28 cellular contexts compared by ENCODE assay signal in the genomic region with DNA sequence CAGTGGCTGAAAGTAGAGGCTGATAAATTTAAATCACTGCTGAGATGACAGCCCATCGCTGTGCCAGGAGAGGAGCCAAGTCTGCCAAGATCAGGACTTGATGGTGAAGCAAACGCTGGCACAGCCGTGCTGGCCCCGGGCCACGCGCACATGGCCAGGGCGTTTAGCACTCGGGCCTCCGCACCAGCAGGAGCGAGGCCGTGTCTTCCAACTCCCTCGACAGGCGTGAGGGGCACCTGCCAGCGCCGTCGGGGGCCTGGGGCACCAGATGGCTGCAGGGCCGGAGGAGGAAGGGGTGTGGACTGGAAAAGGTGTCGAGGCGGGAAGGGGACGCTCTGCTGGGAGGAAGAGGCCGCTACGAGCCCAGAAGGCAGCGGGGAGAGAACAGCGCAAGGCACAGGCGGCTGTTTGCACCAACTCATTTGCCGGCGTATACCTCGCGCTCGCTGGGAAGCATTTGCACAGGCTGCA. TPM values are rescaled to one million over a fixed set of nuclear protein-coding genes. Genes with fewer than 3 reads are reported as not detected.
DNase-seq lines count a peak whose midpoint lies in the region; ATAC-seq, FAIRE-seq and TF ChIP-seq lines count a peak whose summit lies in the region.
"Had no signal": no experiment of that assay in that cellular context is flagged by ENCODE, and none has a peak within 500 bp of the region (broad histone marks: within the 10 kb centered on the region; RNA-seq: fewer than 3 reads in every experiment).

No MANE protein-coding gene starts in this region.

- H3K36me3 ChIP-seq in IMR-90 (ENCODE audit: control insufficient read depth, insufficient read depth, low read length) (no peaks in the 10 kb centered on the region), RWPE2 (ENCODE audit: low read depth) (no peaks in the 10 kb centered on the region), mesendoderm (ENCODE audit: control insufficient read depth, insufficient read depth, low read length) (no peaks in the 10 kb centered on the region), kidney (ENCODE audit: control insufficient read depth in 1 of 2, insufficient read depth in 2 of 2, low read length in 2 of 2) (no peaks in the 10 kb centered on the region), MM.1S (replicated peaks; ENCODE audit: insufficient read depth, low read length) (no peaks in the 10 kb centered on the region)
- H3K36me3 ChIP-seq: ascending aorta, Peyer's patch, SJSA1 had no signal

- H3K4me1 Mint-ChIP-seq in Calu3 (ENCODE audit: low read depth, unreplicated experiment): no peaks in the 10 kb centered on the region
- H3K4me1 Mint-ChIP-seq: activated naive CD4-positive, alpha-beta T cell treated with anti-CD3 and anti-CD28 coated beads, Interleukin-2, amount 50 U/mL, for 24 hours; CD4-positive, CD25-positive, alpha-beta regulatory T cell; immature natural killer cell; stimulated activated effector memory CD8-positive, alpha-beta T cell treated with anti-CD3 and anti-CD28 coated beads, Interleukin-12 subunit alpha, Interleukin-12 subunit beta, amount 100 ng/mL, for 72 hours had no signal

- H3K4me1 ChIP-seq in IMR-90 (ENCODE audit: control insufficient read depth, insufficient read depth, low read length) (no peaks in the 10 kb centered on the region), RWPE2 (ENCODE audit: insufficient read depth, poor library complexity, severe bottlenecking) (no peaks in the 10 kb centered on the region), mesendoderm (ENCODE audit: control insufficient read depth, low read depth, low read length) (peaks cover 10% of the 10 kb centered on the region), kidney (ENCODE audit: control insufficient read depth in 1 of 2, insufficient read depth in 1 of 2, low read depth in 1 of 2, low read length in 2 of 2) (no peaks in the 10 kb centered on the region), MM.1S (ENCODE audit: low read length) (no peaks in the 10 kb centered on the region)
- H3K4me1 ChIP-seq: ascending aorta, Peyer's patch, SJSA1 had no signal

- H3K56ac ChIP-seq in IMR-90 (ENCODE audit: extremely low read depth, insufficient read depth, low read length) (no peak overlapping the region), mesendoderm (ENCODE audit: low read length) (peak overlapping the region; percentile 38)

- H3K14ac ChIP-seq in IMR-90 (replicated peaks; ENCODE audit: low read depth, low read length): no peak overlapping the region

- H3K9me2 ChIP-seq in MM.1S (replicated peaks; ENCODE audit: insufficient read depth, low read length): no peaks in the 10 kb centered on the region

- H3F3A ChIP-seq in MM.1S (ENCODE audit: insufficient read depth, low read length): no peaks in the 10 kb centered on the region

- no peaks in the 10 kb centered on the region for H3K9me1 ChIP-seq in IMR-90 (ENCODE audit: insufficient read depth, low read length)

- H2BK5ac ChIP-seq in IMR-90 (ENCODE audit: low read depth, low read length, poor library complexity, severe bottlenecking) (no peak overlapping the region), mesendoderm (ENCODE audit: low read length) (peak overlapping the region; percentile 62)

- no peak overlapping the region for H3K4me3 ChIP-seq in IMR-90 (ENCODE audit: insufficient read depth, low read depth, low read length)
- H3K4me3 ChIP-seq in RWPE2 (ENCODE audit: severe bottlenecking): no peak overlapping the region
- H3K4me3 ChIP-seq in mesendoderm (ENCODE audit: low read length): no peak overlapping the region
- H3K4me3 ChIP-seq in kidney (ENCODE audit: low read length in 2 of 2): no peak overlapping the region
- H3K4me3 ChIP-seq in MM.1S (ENCODE audit: low read length): no peak overlapping the region
- H3K4me3 ChIP-seq: ascending aorta, hepatocyte, Peyer's patch, SJSA1 had no signal

- no peak overlapping the region for H2AK9ac ChIP-seq in IMR-90 (replicated peaks; ENCODE audit: low read depth, low read length, poor library complexity)

- H3K4me2 ChIP-seq in IMR-90 (ENCODE audit: low read depth, low read length): no peak overlapping the region
- H3K4me2 ChIP-seq in mesendoderm (ENCODE audit: low read length): no peak overlapping the region
- H3K4me2 ChIP-seq in MM.1S (ENCODE audit: low read depth, low read length): no peak overlapping the region
- H3K4me2 ChIP-seq: hepatocyte had no signal

- H3K23ac ChIP-seq in IMR-90 (ENCODE audit: low read depth, low read length) (no peak overlapping the region), mesendoderm (ENCODE audit: low read length) (peak overlapping the region; percentile 73)

- TF ChIP-seq CTCF in IMR-90 (conservative IDR thresholded peaks at IDR 0.05; ENCODE audit: low read depth, low read length) (no peak), RWPE2 (IDR thresholded peaks at IDR 0.05; ENCODE audit: poor library complexity, severe bottlenecking) (no peak), Calu3 (IDR thresholded peaks at IDR 0.05; ENCODE audit: unreplicated experiment) (no peak), kidney (IDR thresholded peaks at IDR 0.05; ENCODE audit: borderline replicate concordance, extremely low read depth, insufficient read depth) (no peak), MM.1S (IDR thresholded peaks at IDR 0.05; ENCODE audit: low read length) (no peak)

- 43% methylated on average over 5 of the region's 30 CpGs; no CpG with 5 or more reads in 1 of the 2 experiments for WGBS in IMR-90 (ENCODE audit: extremely low coverage in 2 of 2, insufficient read length in 1 of 2), 2 experiments
- no CpG with 5 or more reads among the region's 30 CpGs for WGBS in mesendoderm (ENCODE audit: extremely low coverage, insufficient coverage, low lambda C conversion rate)

- peaks cover 25% of the 10 kb centered on the region for H3K27me3 Mint-ChIP-seq in Calu3 (ENCODE audit: unreplicated experiment)

- dilution Hi-C loops in IMR-90 (cut with HindIII; ENCODE audit: low sequenced_read_pairs, unreplicated experiment): no loop called here

- TF ChIP-seq POLR2A in IMR-90 (IDR thresholded peaks at IDR 0.05; ENCODE audit: low read depth, low read length): no peak

- ATAC-seq in IMR-90 (ENCODE audit: low read depth) (no peak), RWPE2 (ENCODE audit: low read depth) (peak; percentile 19; the same call in 1 of the 3 replicates), GM21360 (IDR thresholded peaks at IDR 0.05; ENCODE audit: unreplicated experiment) (no peak)
- ATAC-seq: left ventricle myocardium superior; natural killer cell treated with Interleukin-12 subunit alpha and Interleukin-12 subunit beta and Interleukin-15 and Interleukin-18, amount 100 ng/mL, for 72 hours; stimulated activated effector memory CD8-positive, alpha-beta T cell treated with anti-CD3 and anti-CD28 coated beads, Interleukin-12 subunit alpha, Interleukin-12 subunit beta, amount 100 ng/mL, for 72 hours had no signal

- no peak for FAIRE-seq in kidney (lab: Jason Lieb, UNC)
- FAIRE-seq: GM19239 had no signal

- no peak overlapping the region for H4K91ac ChIP-seq in IMR-90 (ENCODE audit: insufficient read depth, low read depth, low read length)

- BruUV-seq in IMR-90 (replicated peaks; lab: Mats Ljungman, UMichigan) (no TSS peak), Calu3 (replicated peaks; lab: Mats Ljungman, UMichigan) (no TSS peak)

- peaks cover 53% of the 10 kb centered on the region for H3K9me3 ChIP-seq in IMR-90 (ENCODE audit: control insufficient read depth, insufficient read depth, low read length)
- no peaks in the 10 kb centered on the region for H3K9me3 ChIP-seq in RWPE2 (ENCODE audit: severe bottlenecking)
- no peaks in the 10 kb centered on the region for H3K9me3 ChIP-seq in kidney (ENCODE audit: control insufficient read depth in 1 of 2, low read length in 2 of 2)
- H3K9me3 ChIP-seq in MM.1S (replicated peaks; ENCODE audit: insufficient read depth, low read length): no peaks in the 10 kb centered on the region
- H3K9me3 ChIP-seq: ascending aorta, Peyer's patch, SJSA1 had no signal

- H3K4ac ChIP-seq in IMR-90 (ENCODE audit: low read depth, low read length) (no peak overlapping the region), mesendoderm (ENCODE audit: low read depth, low read length) (no peak overlapping the region)

- CTCF ChIA-PET in IMR-90 (lab: Yijun Ruan, JAX) (no interaction called here), Calu3 (lab: Charles Lee) (no interaction called here)

- no peak overlapping the region for H2AK5ac ChIP-seq in IMR-90 (ENCODE audit: low read depth, low read length)
- no peak overlapping the region for H2AK5ac ChIP-seq in mesendoderm (ENCODE audit: low read length)

- no peaks in the 10 kb centered on the region for H3K36me3 Mint-ChIP-seq in Calu3 (ENCODE audit: insufficient read depth, unreplicated experiment)
- H3K36me3 Mint-ChIP-seq: activated naive CD4-positive, alpha-beta T cell treated with anti-CD3 and anti-CD28 coated beads, Interleukin-2, amount 50 U/mL, for 24 hours; CD4-positive, CD25-positive, alpha-beta regulatory T cell; immature natural killer cell; natural killer cell treated with Interleukin-12 subunit alpha and Interleukin-12 subunit beta and Interleukin-15 and Interleukin-18, amount 100 ng/mL, for 72 hours; stimulated activated effector memory CD8-positive, alpha-beta T cell treated with anti-CD3 and anti-CD28 coated beads, Interleukin-12 subunit alpha, Interleukin-12 subunit beta, amount 100 ng/mL, for 72 hours had no signal

- H3K9ac ChIP-seq in IMR-90 (ENCODE audit: low read depth, low read length): no peak overlapping the region
- H3K9ac ChIP-seq in mesendoderm (ENCODE audit: low read length): no peak overlapping the region
- no peak overlapping the region for H3K9ac ChIP-seq in kidney (ENCODE audit: low read length in 2 of 2)
- no peak overlapping the region for H3K9ac ChIP-seq in MM.1S (ENCODE audit: low read length)

- POLR2A ChIA-PET in IMR-90 (lab: Charles Lee; ENCODE audit: unreplicated experiment): no interaction called here

- no peak for TF ChIP-seq RAD21 in IMR-90 (IDR thresholded peaks at IDR 0.05; ENCODE audit: low read length)

- no peak overlapping the region for H3K18ac ChIP-seq in IMR-90 (ENCODE audit: low read depth, low read length)
- peak overlapping the region; percentile 52 for H3K18ac ChIP-seq in mesendoderm (ENCODE audit: low read length)

- H4K20me1 ChIP-seq in IMR-90 (ENCODE audit: insufficient read depth, low read length): no peaks in the 10 kb centered on the region
- no peaks in the 10 kb centered on the region for H4K20me1 ChIP-seq in MM.1S (ENCODE audit: insufficient read depth, low read length)

- peaks cover 3% of the 10 kb centered on the region for H3K9me3 Mint-ChIP-seq in Calu3 (ENCODE audit: low read depth, unreplicated experiment)
- H3K9me3 Mint-ChIP-seq: activated naive CD4-positive, alpha-beta T cell treated with anti-CD3 and anti-CD28 coated beads, Interleukin-2, amount 50 U/mL, for 24 hours; CD4-positive, CD25-positive, alpha-beta regulatory T cell; immature natural killer cell; natural killer cell treated with Interleukin-12 subunit alpha and Interleukin-12 subunit beta and Interleukin-15 and Interleukin-18, amount 100 ng/mL, for 72 hours; stimulated activated effector memory CD8-positive, alpha-beta T cell treated with anti-CD3 and anti-CD28 coated beads, Interleukin-12 subunit alpha, Interleukin-12 subunit beta, amount 100 ng/mL, for 72 hours; T-helper 1 cell treated with Interleukin-12 subunit alpha and Interleukin-12 subunit beta and Interleukin-4 antibody, amounts not matched to agents 30 μg/mL and 1 μg/mL, for 36 hours had no signal

- no peak overlapping the region for H2BK120ac ChIP-seq in IMR-90 (ENCODE audit: low read depth, low read length)
- no peak overlapping the region for H2BK120ac ChIP-seq in mesendoderm (ENCODE audit: low read depth, low read length)

- H3K27ac Mint-ChIP-seq in Calu3 (ENCODE audit: unreplicated experiment): no peak overlapping the region
- H3K27ac Mint-ChIP-seq: activated naive CD4-positive, alpha-beta T cell treated with anti-CD3 and anti-CD28 coated beads, Interleukin-2, amount 50 U/mL, for 24 hours; CD4-positive, CD25-positive, alpha-beta regulatory T cell; immature natural killer cell; natural killer cell treated with Interleukin-12 subunit alpha and Interleukin-12 subunit beta and Interleukin-15 and Interleukin-18, amount 100 ng/mL, for 72 hours; progenitor cell of endocrine pancreas; stimulated activated effector memory CD8-positive, alpha-beta T cell treated with anti-CD3 and anti-CD28 coated beads, Interleukin-12 subunit alpha, Interleukin-12 subunit beta, amount 100 ng/mL, for 72 hours; T-helper 1 cell treated with Interleukin-12 subunit alpha and Interleukin-12 subunit beta and Interleukin-4 antibody, amounts not matched to agents 30 μg/mL and 1 μg/mL, for 36 hours had no signal

- H4K5ac ChIP-seq in IMR-90 (ENCODE audit: low read depth, low read length): no peak overlapping the region
- H4K5ac ChIP-seq in mesendoderm (ENCODE audit: low read length): no peak overlapping the region

- H3K4me3 Mint-ChIP-seq in Calu3 (ENCODE audit: low read depth, unreplicated experiment): no peak overlapping the region
- H3K4me3 Mint-ChIP-seq: activated naive CD4-positive, alpha-beta T cell treated with anti-CD3 and anti-CD28 coated beads, Interleukin-2, amount 50 U/mL, for 24 hours; CD4-positive, CD25-positive, alpha-beta regulatory T cell; immature natural killer cell; natural killer cell treated with Interleukin-12 subunit alpha and Interleukin-12 subunit beta and Interleukin-15 and Interleukin-18, amount 100 ng/mL, for 72 hours; stimulated activated effector memory CD8-positive, alpha-beta T cell treated with anti-CD3 and anti-CD28 coated beads, Interleukin-12 subunit alpha, Interleukin-12 subunit beta, amount 100 ng/mL, for 72 hours; T-helper 1 cell treated with Interleukin-12 subunit alpha and Interleukin-12 subunit beta and Interleukin-4 antibody, amounts not matched to agents 30 μg/mL and 1 μg/mL, for 36 hours had no signal

- no peak overlapping the region for H2BK15ac ChIP-seq in IMR-90 (ENCODE audit: low read depth, low read length)
- no peak overlapping the region for H2BK15ac ChIP-seq in mesendoderm (replicated peaks; ENCODE audit: low read depth)

- H3K27me3 ChIP-seq in IMR-90 (ENCODE audit: control insufficient read depth, insufficient read depth, low read length) (no peaks in the 10 kb centered on the region), RWPE2 (ENCODE audit: insufficient read depth, poor library complexity, severe bottlenecking) (peaks cover 53% of the 10 kb centered on the region), mesendoderm (ENCODE audit: insufficient read depth, low read length, poor library complexity) (no peaks in the 10 kb centered on the region), MM.1S (replicated peaks; ENCODE audit: insufficient read depth, low read length) (no peaks in the 10 kb centered on the region)
- H3K27me3 ChIP-seq: ascending aorta, hepatocyte, Peyer's patch, SJSA1 had no signal

- H3K79me2 ChIP-seq in mesendoderm (ENCODE audit: control insufficient read depth, insufficient read depth, low read length): no peaks in the 10 kb centered on the region
- no peaks in the 10 kb centered on the region for H3K79me2 ChIP-seq in MM.1S (ENCODE audit: low read length)
- H3K79me2 ChIP-seq: hepatocyte had no signal

- H2AFZ ChIP-seq in IMR-90 (replicated peaks; ENCODE audit: low read length, poor library complexity): peak overlapping the region; percentile 11
- H2AFZ ChIP-seq in MM.1S (ENCODE audit: low read length): no peak overlapping the region
- H2AFZ ChIP-seq: hepatocyte had no signal

- no peaks in the 10 kb centered on the region for H3K79me1 ChIP-seq in IMR-90 (ENCODE audit: low read depth in 1 of 2, low read length in 2 of 2)
- no peaks in the 10 kb centered on the region for H3K79me1 ChIP-seq in mesendoderm (ENCODE audit: low read length)

- in situ Hi-C loops in IMR-90 (cut with MboI; ENCODE audit: low sequenced_read_pairs): no loop called here

- intact Hi-C loops in IMR-90 (cut with micrococcal nuclease) (no loop called here), Calu3 (cut with micrococcal nuclease; ENCODE audit: unreplicated experiment) (no loop called here), kidney (cut with DNase I) (no loop called here)

- DNase-seq in DMS 273 (lab: John Stamatoyannopoulos, UW; ENCODE audit: unreplicated experiment): peak; percentile 96
- no peak for DNase-seq in IMR-90
- no peak for DNase-seq in RWPE2 (ENCODE audit: low spot score)
- peak; percentile 33 for DNase-seq in mesendoderm
- DNase-seq in Calu3: no peak
- no peak for DNase-seq in kidney
- DNase-seq in MM.1S: no peak
- DNase-seq: activated CD4-positive, alpha-beta T cell treated with anti-CD3 and anti-CD28 coated beads for 4 hours; CD4-positive, CD25-positive, alpha-beta regulatory T cell; central memory CD4-positive, alpha-beta T cell; DMS79 treated with DMSO at 0.1 percent for 48 hours; effector CD4-positive, alpha-beta T cell; foreskin melanocyte; immature natural killer cell; Karpas-422; left ventricle myocardium superior; Peyer's patch; stimulated activated CD4-positive, alpha-beta T cell treated with anti-CD3 and anti-CD28 coated beads, Interleukin-2, amount 100 ng/mL, for 24 hours had no signal

- H3K27ac ChIP-seq in IMR-90 (ENCODE audit: insufficient read depth, low read length) (no peak overlapping the region), RWPE2 (ENCODE audit: poor library complexity, severe bottlenecking) (no peak overlapping the region), mesendoderm (ENCODE audit: low read depth, low read length) (no peak overlapping the region), kidney (ENCODE audit: low read depth in 2 of 2, low read length in 2 of 2) (no peak overlapping the region), MM.1S (ENCODE audit: low read length) (no peak overlapping the region)
- H3K27ac ChIP-seq: ascending aorta, hepatocyte, Peyer's patch, SJSA1 had no signal

- H4K8ac ChIP-seq in IMR-90 (ENCODE audit: low read depth in 2 of 2, low read length in 2 of 2) (no peak overlapping the region), mesendoderm (ENCODE audit: low read depth, low read length) (no peak overlapping the region)

- H2BK20ac ChIP-seq in IMR-90 (ENCODE audit: low read depth, low read length): no peak overlapping the region

RNA-seq across cellular contexts. Expression of gene RIMBP2, which starts 29.6 kb away (rescaled TPM):
- total RNA-seq in IMR-90 (2012; rRNA removed): not detected in 2 replicates
- polyA plus RNA-seq in IMR-90 (2012; rRNA removed): not detected in 2 replicates
- 0.04 TPM in 1 of 2 replicates, not detected in the other for polyA plus RNA-seq in IMR-90 (2012; cell fraction: cytosol; rRNA removed)
- polyA plus RNA-seq in IMR-90 (2012; cell fraction: nucleus; rRNA removed; ENCODE audit: low replicate concordance): 0.03 TPM in 1 of 2 replicates, not detected in the other
- 1.5 TPM for polyA plus RNA-seq in mesendoderm (2013, experiment 1 of 2)
- 1.4 TPM for polyA plus RNA-seq in mesendoderm (2013, experiment 2 of 2)
- total RNA-seq in Calu3 (2022): 6.1 and 6.2 TPM in 2 replicates
- total RNA-seq in kidney: 51.7 TPM
- polyA plus RNA-seq in kidney (ENCODE audit: insufficient read depth, low read depth, low replicate concordance): 2.8 TPM
- total RNA-seq: ascending aorta; CD4-positive, CD25-positive, alpha-beta regulatory T cell; natural killer cell treated with Interleukin-12 subunit alpha and Interleukin-12 subunit beta and Interleukin-15 and Interleukin-18, amount 100 ng/mL, for 72 hours had no signal
- polyA plus RNA-seq: CD4-positive, CD25-positive, alpha-beta regulatory T cell; immature natural killer cell had no signal

Comparison
In these comparisons a context has a peak if more than half of its experiments do, and no peak if none do; other contexts are left out.
1. DNase-seq: peak in DMS 273 (single experiment) and mesendoderm (single experiment); none in IMR-90 (single experiment), RWPE2 (single experiment), Calu3 (single experiment), kidney (single experiment) and MM.1S (single experiment).